ENCODE assay signal across 15 cellular contexts in genomic region chr20:3103369-3104032, GRCh38. TPM values are rescaled to one million over a fixed set of nuclear protein-coding genes. Genes with fewer than 3 reads are reported as not detected.
"Had no signal": no experiment of that assay in that cellular context is flagged by ENCODE, and none has a peak within 500 bp of the region (broad histone marks: within the 10 kb centered on the region; RNA-seq: fewer than 3 reads in every experiment).

No MANE protein-coding gene starts in this region.

- H3K4me3 ChIP-seq: gastroesophageal sphincter, stomach, thyroid gland, uterus had no signal

- H3K27ac Mint-ChIP-seq: activated B cell treated with CpG ODN at 0.5 μM for 24 hours; activated CD4-positive, alpha-beta T cell treated with anti-CD3 and anti-CD28 coated beads, Interleukin-2, amount 10 ng/mL, durations not matched to agents 7 days and 5 days; activated naive CD4-positive, alpha-beta T cell treated with anti-CD3 and anti-CD28 coated beads, Interleukin-2, amount 50 U/mL, for 72 hours; activated T-helper 2 cell treated with anti-CD3 and anti-CD28 coated beads, Interferon-gamma antibody, Interleukin-2, Interleukin-4, amounts not matched to agents 10 μg/mL and 5 μg/mL and 100 μg/mL, durations not matched to agents 14 hours and 24 hours and 36 hours; T-helper 1 cell treated with Interleukin-12 subunit alpha and Interleukin-12 subunit beta and Interleukin-4 antibody, amounts not matched to agents 30 μg/mL and 1 μg/mL, for 36 hours had no signal

- H3K27me3 ChIP-seq: stomach, thyroid gland, uterus had no signal

- H3K4me3 Mint-ChIP-seq: activated B cell treated with CpG ODN at 0.5 μM for 24 hours; activated CD4-positive, alpha-beta T cell treated with anti-CD3 and anti-CD28 coated beads, Interleukin-2, amount 10 ng/mL, durations not matched to agents 7 days and 5 days; T-helper 1 cell treated with Interleukin-12 subunit alpha and Interleukin-12 subunit beta and Interleukin-4 antibody, amounts not matched to agents 30 μg/mL and 1 μg/mL, for 36 hours had no signal

- H3K4me1 ChIP-seq: gastroesophageal sphincter, parathyroid adenoma, thyroid gland, uterus had no signal

- H3K9me3 ChIP-seq: gastroesophageal sphincter, stomach, thyroid gland, uterus had no signal

- H3K9me3 Mint-ChIP-seq: activated B cell treated with CpG ODN at 0.5 μM for 24 hours; activated CD4-positive, alpha-beta T cell treated with anti-CD3 and anti-CD28 coated beads, Interleukin-2, amount 10 ng/mL, durations not matched to agents 7 days and 5 days; activated naive CD4-positive, alpha-beta T cell treated with anti-CD3 and anti-CD28 coated beads, Interleukin-2, amount 50 U/mL, for 72 hours; activated T-helper 2 cell treated with anti-CD3 and anti-CD28 coated beads, Interferon-gamma antibody, Interleukin-2, Interleukin-4, amounts not matched to agents 10 μg/mL and 5 μg/mL and 100 μg/mL, durations not matched to agents 14 hours and 24 hours and 36 hours; T-helper 1 cell treated with Interleukin-12 subunit alpha and Interleukin-12 subunit beta and Interleukin-4 antibody, amounts not matched to agents 30 μg/mL and 1 μg/mL, for 36 hours had no signal

- H3K36me3 ChIP-seq: uterus had no signal

- H3K36me3 Mint-ChIP-seq: activated naive CD4-positive, alpha-beta T cell treated with anti-CD3 and anti-CD28 coated beads, Interleukin-2, amount 50 U/mL, for 72 hours had no signal

- H3K27ac ChIP-seq: epithelial cell of prostate, gastroesophageal sphincter, parathyroid adenoma, stomach, thyroid gland, uterus had no signal

- DNase-seq: activated B cell treated with CpG ODN at 0.5 μM for 24 hours; activated CD4-positive, alpha-beta T cell treated with anti-CD3 and anti-CD28 coated beads, Interleukin-2, amount 10 ng/mL, durations not matched to agents 7 days and 5 days; kidney glomerular epithelial cell; stomach; thyroid gland; uterus had no signal

- ATAC-seq: gastroesophageal sphincter had no signal

RNA-seq across cellular contexts. Expression of gene AVP, which starts 19.0 kb away (rescaled TPM):
- total RNA-seq: activated B cell treated with CpG ODN at 0.5 μM for 24 hours; activated CD4-positive, alpha-beta T cell treated with anti-CD3 and anti-CD28 coated beads, Interleukin-2, amount 10 ng/mL, durations not matched to agents 7 days and 5 days; activated T-helper 2 cell treated with anti-CD3 and anti-CD28 coated beads, Interferon-gamma antibody, Interleukin-2, Interleukin-4, amounts not matched to agents 10 μg/mL and 5 μg/mL and 100 μg/mL, durations not matched to agents 14 hours and 24 hours and 36 hours; gastroesophageal sphincter; liver; renal cortical epithelial cell; skeletal muscle tissue; stomach; thyroid gland; uterus had no signal
- polyA plus RNA-seq: stomach had no signal

RNA-seq across cellular contexts. Expression of gene OXT, which starts 32.1 kb away (rescaled TPM):
- total RNA-seq: activated B cell treated with CpG ODN at 0.5 μM for 24 hours; activated CD4-positive, alpha-beta T cell treated with anti-CD3 and anti-CD28 coated beads, Interleukin-2, amount 10 ng/mL, durations not matched to agents 7 days and 5 days; activated naive CD4-positive, alpha-beta T cell treated with anti-CD3 and anti-CD28 coated beads, Interleukin-2, amount 50 U/mL, for 72 hours; activated T-helper 2 cell treated with anti-CD3 and anti-CD28 coated beads, Interferon-gamma antibody, Interleukin-2, Interleukin-4, amounts not matched to agents 10 μg/mL and 5 μg/mL and 100 μg/mL, durations not matched to agents 14 hours and 24 hours and 36 hours; gastroesophageal sphincter; renal cortical epithelial cell; skeletal muscle tissue; stomach; thyroid gland had no signal
